ENCODE assay signal across 25 cellular contexts in genomic region chr17:58019039-58019438, GRCh38.
"Had no signal": no experiment of that assay in that cellular context is flagged by ENCODE, and none has a peak within 500 bp of the region (broad histone marks: within the 10 kb centered on the region; RNA-seq: fewer than 3 reads in every experiment).

No MANE protein-coding gene starts in this region.

- H3K9me3 ChIP-seq: heart left ventricle had no signal

- DNase-seq: activated CD4-positive, alpha-beta T cell treated with anti-CD3 and anti-CD28 coated beads for 1 hour; activated CD4-positive, alpha-beta T cell treated with anti-CD3 and anti-CD28 coated beads for 4 hours; activated CD4-positive, alpha-beta T cell treated with anti-CD3 and anti-CD28 coated beads, Interleukin-2, amount 10 ng/mL, durations not matched to agents 7 days and 5 days; activated CD4-positive, alpha-beta T cell treated with anti-CD3 and anti-CD28 coated beads, Interleukin-2, amount 50 U/mL, for 48 hours; activated CD8-positive, alpha-beta memory T cell treated with anti-CD3 and anti-CD28 coated beads for 24 hours; activated CD8-positive, alpha-beta T cell treated with anti-CD3 and anti-CD28 coated beads for 36 hours; activated effector memory CD4-positive, alpha-beta T cell treated with Interleukin-2 at 50 U/mL for 16 hours; activated gamma-delta T cell treated with Interleukin-2 at 50 U/mL for 16 hours; activated naive CD4-positive, alpha-beta T cell treated with anti-CD3 and anti-CD28 coated beads, Interleukin-2, amount 50 U/mL, for 16 hours; activated naive CD4-positive, alpha-beta T cell treated with Interleukin-2 at 50 U/mL for 16 hours; activated naive CD8-positive, alpha-beta T cell treated with anti-CD3 and anti-CD28 coated beads, Interleukin-2, amount 10 ng/mL, durations not matched to agents 7 days and 5 days; activated T-cell treated with anti-CD3 and anti-CD28 coated beads, Interleukin-2, amount 50 U/mL, for 4 hours; brain microvascular endothelial cell; dorsolateral prefrontal cortex; effector memory CD4-positive, alpha-beta T cell; endodermal cell; foreskin fibroblast; glutamatergic neuron; heart left ventricle; T-helper 2 cell had no signal

- ATAC-seq: activated CD8-positive, alpha-beta T cell treated with anti-CD3 and anti-CD28 coated beads for 36 hours; activated T-cell treated with anti-CD3 and anti-CD28 coated beads, Interleukin-2, amount 50 U/mL, for 4 hours; activated T-helper 17 cell treated with anti-CD3 and anti-CD28 coated beads, Interleukin-2, amount 50 U/mL, for 72 hours; esophagus mucosa; heart left ventricle; WTC11 had no signal

- H3K36me3 ChIP-seq: brain microvascular endothelial cell, heart left ventricle had no signal

- H3K4me1 ChIP-seq: heart left ventricle had no signal

- H3K27ac ChIP-seq: brain microvascular endothelial cell, coronary artery, dorsolateral prefrontal cortex, heart left ventricle, VCaP had no signal

- H3K4me3 ChIP-seq: coronary artery, dorsolateral prefrontal cortex, heart left ventricle had no signal

- H3K27me3 ChIP-seq: brain microvascular endothelial cell, dorsolateral prefrontal cortex had no signal
